Comparison of ENCODE assay signal across 8 cellular contexts in genomic region chr9:16030513-16031185, GRCh38.
DNase-seq lines count a peak whose midpoint lies in the region; ATAC-seq, FAIRE-seq and TF ChIP-seq lines count a peak whose summit lies in the region.

No MANE protein-coding gene starts in this region.

- intact Hi-C loops in left ventricle myocardium superior (cut with micrococcal nuclease) (no loop called here), testis (cut with DNase I; ENCODE audit: low total_unique reads) (no loop called here)

- no peak for TF ChIP-seq POLR2A in testis (IDR thresholded peaks at IDR 0.05)

- WGBS in testis, 2 donors, result 87 to 89% methylated on average over 8 of the region's 8 CpGs

- FAIRE-seq in GM18507 (lab: Jason Lieb, UNC) (peak; percentile 49), GM19239 (lab: Jason Lieb, UNC) (no peak)

- no peaks in the 10 kb centered on the region for H3K9me3 ChIP-seq in testis

- H3K27me3 ChIP-seq in testis, result no peaks in the 10 kb centered on the region

- no peak overlapping the region for H3K4me3 ChIP-seq in testis

- TF ChIP-seq CTCF in testis (IDR thresholded peaks at IDR 0.05), result no peak

- H3K4me1 ChIP-seq in testis, result no peaks in the 10 kb centered on the region

- H3K36me3 ChIP-seq in testis (ENCODE audit: low read depth, missing control alignments), result no peaks in the 10 kb centered on the region

- no peak overlapping the region for H3K27ac ChIP-seq in testis

- DNase-seq in GM18507 (ENCODE audit: extremely low spot score, insufficient read length, low read depth), result no peak
- DNase-seq in H4 (ENCODE audit: low spot score), result peak; percentile 89
- peak; percentile 89 for DNase-seq in LoVo (ENCODE audit: low spot score)
- DNase-seq in dedifferentiated amniotic fluid mesenchymal stem cell (ENCODE audit: extremely low spot score), result peak; percentile 64
- no peak for DNase-seq in GM19239 (ENCODE audit: insufficient read length, low spot score)
- no peak for DNase-seq in effector CD8-positive, alpha-beta T cell (lab: John Stamatoyannopoulos, UW)
- no peak for DNase-seq in left ventricle myocardium superior
- DNase-seq in testis, result no peak

- ATAC-seq in left ventricle myocardium superior, result no peak

Comparison
In these comparisons a context has a peak if more than half of its experiments do, and no peak if none do; other contexts are left out.
1. DNase-seq: peak in H4 (single experiment), LoVo (single experiment) and dedifferentiated amniotic fluid mesenchymal stem cell (single experiment); none in GM18507 (single experiment), GM19239 (single experiment), effector CD8-positive, alpha-beta T cell (single experiment), left ventricle myocardium superior (single experiment) and testis (single experiment).